8 cellular contexts compared by ENCODE assay signal in the genomic region with DNA sequence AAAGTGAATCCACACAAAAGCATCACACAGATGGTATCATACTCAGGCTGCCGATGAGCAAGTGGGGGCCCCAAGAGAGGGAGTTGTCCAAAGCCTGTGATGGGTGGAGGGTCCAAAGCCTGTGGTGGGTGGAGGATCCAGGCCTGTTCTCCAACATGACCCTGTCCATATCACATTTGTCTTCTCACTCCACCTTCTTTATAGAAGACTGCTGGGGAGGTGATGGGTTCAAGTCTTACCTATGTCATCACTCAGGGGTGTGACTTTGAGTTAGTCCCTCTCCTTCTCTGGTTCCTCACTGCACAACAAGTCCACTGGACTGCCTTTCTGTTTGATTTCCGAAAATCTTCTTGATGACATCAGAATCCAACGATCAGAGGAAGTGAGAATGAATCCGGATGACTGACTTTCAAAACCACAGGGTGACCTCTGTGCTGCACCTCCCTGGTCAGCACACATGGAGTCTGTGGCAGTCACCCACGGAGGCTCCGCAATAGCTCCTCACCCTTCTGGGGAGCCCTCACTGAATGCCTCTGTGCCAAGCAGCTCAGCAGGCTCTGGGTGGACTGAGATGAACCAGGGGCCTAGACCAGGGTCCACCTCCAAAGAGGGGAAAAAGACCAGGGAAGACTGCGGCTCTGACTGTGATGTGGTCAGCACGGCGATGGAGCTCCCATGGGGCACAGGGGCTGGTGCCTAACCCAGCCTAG.
DNase-seq lines count a peak whose midpoint lies in the region; ATAC-seq and TF ChIP-seq lines count a peak whose summit lies in the region.

No MANE protein-coding gene starts in this region.

- no peak for TF ChIP-seq CTCF in PC-3 (conservative IDR thresholded peaks at IDR 0.05; ENCODE audit: low read depth, low read length)
- no peak for TF ChIP-seq CTCF in thyroid gland (IDR thresholded peaks at IDR 0.05)
- no peak for TF ChIP-seq CTCF in type B pancreatic cell (conservative IDR thresholded peaks at IDR 0.05)

- H3K36me3 ChIP-seq in PC-3 (ENCODE audit: low read depth, low read length): no peaks in the 10 kb centered on the region
- no peaks in the 10 kb centered on the region for H3K36me3 ChIP-seq in thyroid gland

- no peaks in the 10 kb centered on the region for H4K20me1 ChIP-seq in PC-3 (ENCODE audit: low read length)

- H3F3A ChIP-seq in PC-3 (ENCODE audit: low read length, unreplicated experiment): no peaks in the 10 kb centered on the region

- POLR2A ChIA-PET in PC-3 (lab: Charles Lee; ENCODE audit: unreplicated experiment): no interaction called here

- H3K4me3 ChIP-seq in PC-3 (ENCODE audit: low read length): no peak overlapping the region
- H3K4me3 ChIP-seq in thyroid gland (replicated peaks in 1 of 3): no peak overlapping the region

- H3K27me3 Mint-ChIP-seq in activated T-cell treated with anti-CD3 and anti-CD28 coated beads, Interleukin-2, amount 50 U/mL, for 24 hours: no peaks in the 10 kb centered on the region
- H3K27me3 Mint-ChIP-seq in activated T-cell treated with anti-CD3 and anti-CD28 coated beads, Interleukin-2, amount 50 U/mL, for 4 hours (ENCODE audit: low read depth): no peaks in the 10 kb centered on the region
- peaks cover 8% of the 10 kb centered on the region for H3K27me3 Mint-ChIP-seq in type B pancreatic cell

- no peak overlapping the region for H3K27ac ChIP-seq in PC-3 (ENCODE audit: low read length)
- H3K27ac ChIP-seq in thyroid gland: no peak overlapping the region

- H3K9me3 ChIP-seq in PC-3 (ENCODE audit: low read length): no peaks in the 10 kb centered on the region
- H3K9me3 ChIP-seq in thyroid gland: no peaks in the 10 kb centered on the region

- no peak overlapping the region for H3K4me2 ChIP-seq in PC-3 (ENCODE audit: low read length)

- H3K9ac ChIP-seq in PC-3 (ENCODE audit: low read length): no peak overlapping the region

- H3K27me3 ChIP-seq in PC-3 (ENCODE audit: low read length) (no peaks in the 10 kb centered on the region), thyroid gland (no peaks in the 10 kb centered on the region)

- H3K27ac Mint-ChIP-seq in activated T-cell treated with anti-CD3 and anti-CD28 coated beads, Interleukin-2, amount 50 U/mL, for 24 hours: peak overlapping the region; percentile 93
- no peak overlapping the region for H3K27ac Mint-ChIP-seq in type B pancreatic cell

- intact Hi-C loops in PC-3 (cut with micrococcal nuclease) (no loop called here), thyroid gland (cut with DNase I) (loop anchor here (5.0 kb wide), 1 partner anchor 115 kb away; no protein-coding TSS in a partner anchor)

- H2AFZ ChIP-seq in PC-3 (ENCODE audit: low read length): no peak overlapping the region

- H3K36me3 Mint-ChIP-seq in activated T-cell treated with anti-CD3 and anti-CD28 coated beads, Interleukin-2, amount 50 U/mL, for 24 hours (ENCODE audit: low read depth): peaks cover 2% of the 10 kb centered on the region
- no peaks in the 10 kb centered on the region for H3K36me3 Mint-ChIP-seq in activated T-cell treated with anti-CD3 and anti-CD28 coated beads, Interleukin-2, amount 50 U/mL, for 4 hours (ENCODE audit: insufficient read depth)
- no peaks in the 10 kb centered on the region for H3K36me3 Mint-ChIP-seq in type B pancreatic cell

- no peak for ATAC-seq in activated T-cell treated with anti-CD3 and anti-CD28 coated beads, Interleukin-2, amount 50 U/mL, for 4 hours
- ATAC-seq in HG02870 (IDR thresholded peaks at IDR 0.05; ENCODE audit: unreplicated experiment) (peak; percentile 45), PC-3 (peak; percentile 64)

- peaks cover 90% of the 10 kb centered on the region for H3K4me1 Mint-ChIP-seq in activated T-cell treated with anti-CD3 and anti-CD28 coated beads, Interleukin-2, amount 50 U/mL, for 24 hours (ENCODE audit: low read depth)
- peaks cover 76% of the 10 kb centered on the region for H3K4me1 Mint-ChIP-seq in activated T-cell treated with anti-CD3 and anti-CD28 coated beads, Interleukin-2, amount 50 U/mL, for 4 hours (ENCODE audit: low read depth)
- H3K4me1 Mint-ChIP-seq in type B pancreatic cell (ENCODE audit: unreplicated experiment): no peaks in the 10 kb centered on the region

- 87 to 96% methylated on average over 9 of the region's 9 CpGs for WGBS in thyroid gland, 2 donors

- peaks cover 3% of the 10 kb centered on the region for H3K9me3 Mint-ChIP-seq in activated T-cell treated with anti-CD3 and anti-CD28 coated beads, Interleukin-2, amount 50 U/mL, for 24 hours
- H3K9me3 Mint-ChIP-seq in activated T-cell treated with anti-CD3 and anti-CD28 coated beads, Interleukin-2, amount 50 U/mL, for 4 hours: peaks cover 4% of the 10 kb centered on the region
- no peaks in the 10 kb centered on the region for H3K9me3 Mint-ChIP-seq in type B pancreatic cell

- TF ChIP-seq POLR2A in thyroid gland (IDR thresholded peaks at IDR 0.05): no peak

- H3K4me1 ChIP-seq in PC-3 (ENCODE audit: insufficient read depth, low read length): peaks cover 15% of the 10 kb centered on the region; the same call in 1 of the 2 replicates
- H3K4me1 ChIP-seq in thyroid gland: no peaks in the 10 kb centered on the region

- peak; percentile 43 for DNase-seq in activated T-cell treated with anti-CD3 and anti-CD28 coated beads, Interleukin-2, amount 50 U/mL, for 24 hours
- no peak for DNase-seq in activated T-cell treated with anti-CD3 and anti-CD28 coated beads, Interleukin-2, amount 50 U/mL, for 4 hours
- DNase-seq in PC-3 (peak; percentile 34), iris pigment epithelial cell (ENCODE audit: low read depth) (peak; percentile 94), thyroid gland (no peak), type B pancreatic cell (ENCODE audit: extremely low spot score, unreplicated experiment) (no peak), hippocampal formation (lab: John Stamatoyannopoulos, UW) (no peak)

- BruUV-seq in PC-3 (replicated peaks; lab: Mats Ljungman, UMichigan): no TSS peak

- CTCF ChIA-PET in PC-3 (lab: Charles Lee): no interaction called here

- H3K9me2 ChIP-seq in PC-3 (replicated peaks; ENCODE audit: low read length): no peaks in the 10 kb centered on the region

- H3K4me3 Mint-ChIP-seq in activated T-cell treated with anti-CD3 and anti-CD28 coated beads, Interleukin-2, amount 50 U/mL, for 24 hours: peak overlapping the region; percentile 37
- H3K4me3 Mint-ChIP-seq in activated T-cell treated with anti-CD3 and anti-CD28 coated beads, Interleukin-2, amount 50 U/mL, for 4 hours: no peak overlapping the region
- H3K4me3 Mint-ChIP-seq in type B pancreatic cell: no peak overlapping the region

- no peaks in the 10 kb centered on the region for H3K79me2 ChIP-seq in PC-3 (ENCODE audit: low read length)

Comparison
In these comparisons a context has a peak if more than half of its experiments do, and no peak if none do; other contexts are left out.
1. DNase-seq: peak in activated T-cell treated with anti-CD3 and anti-CD28 coated beads, Interleukin-2, amount 50 U/mL, for 24 hours (single experiment), PC-3 (single experiment) and iris pigment epithelial cell (single experiment); none in activated T-cell treated with anti-CD3 and anti-CD28 coated beads, Interleukin-2, amount 50 U/mL, for 4 hours (single experiment), thyroid gland (0 of 2), type B pancreatic cell (single experiment) and hippocampal formation (0 of 2).
2. ATAC-seq: peak in HG02870 (single experiment) and PC-3 (single experiment); none in activated T-cell treated with anti-CD3 and anti-CD28 coated beads, Interleukin-2, amount 50 U/mL, for 4 hours (0 of 2).